1 cellular context compared by ENCODE assay signal in genomic region chrX:120485562-120486520, GRCh38.
A peak's percentile ranks its signal among the peaks of the same experiment; 100 is the strongest.
TF ChIP-seq lines count a peak whose summit lies in the region.

No MANE protein-coding gene starts in this region.

TF ChIP-seq in H1, 55 proteins besides CTCF, POLR2A, EP300 and RAD21:
- no peak for TF ChIP-seq BCL11A (IDR thresholded peaks at IDR 0.05; ENCODE audit: low read depth in 2 of 2, low read length in 2 of 2)
- TF ChIP-seq PHF8 (conservative IDR thresholded peaks at IDR 0.05; ENCODE audit: low read depth, low read length), result peak; percentile 47; the same call in 1 of the 2 replicates
- TF ChIP-seq POLR2AphosphoS5 (IDR thresholded peaks at IDR 0.05; ENCODE audit: low read depth, low read length), result peak; percentile 67; the same call in 1 of the 2 replicates
- no peak for TF ChIP-seq KDM4A (IDR thresholded peaks at IDR 0.05; ENCODE audit: low read depth, low read length, severe bottlenecking)
- TF ChIP-seq E2F6 (IDR thresholded peaks at IDR 0.05), result peak; percentile 86
- no peak; the same call in 1 of the 2 replicates for TF ChIP-seq USF2 (IDR thresholded peaks at IDR 0.05; ENCODE audit: low read length)
- TF ChIP-seq SAP30 (IDR thresholded peaks at IDR 0.05; ENCODE audit: insufficient read depth, insufficient replicate concordance, low read length), result no peak
- no peak for TF ChIP-seq RXRA (IDR thresholded peaks at IDR 0.05; ENCODE audit: insufficient read depth, low read depth, low read length)
- no peak for TF ChIP-seq JUN (IDR thresholded peaks at IDR 0.05; ENCODE audit: low read depth, low read length)
- no peak for TF ChIP-seq BRCA1 (IDR thresholded peaks at IDR 0.05; ENCODE audit: low read depth, low read length)
- peak; percentile 29 for TF ChIP-seq TAF7 (optimal IDR thresholded peaks at IDR 0.05; ENCODE audit: borderline replicate concordance, low read depth, low read length)
- TF ChIP-seq MAX (IDR thresholded peaks at IDR 0.05), result peak; percentile 78
- TF ChIP-seq POU5F1 (IDR thresholded peaks at IDR 0.05; ENCODE audit: low read depth, low read length), result no peak
- no peak for TF ChIP-seq NANOG (IDR thresholded peaks at IDR 0.05; ENCODE audit: insufficient read depth, low read depth, low read length, poor library complexity, severe bottlenecking)
- no peak for TF ChIP-seq SP4 (IDR thresholded peaks at IDR 0.05; ENCODE audit: low read length)
- TF ChIP-seq HDAC6 (IDR thresholded peaks at IDR 0.05; ENCODE audit: low read depth, low read length), result no peak
- TF ChIP-seq HDAC2 (IDR thresholded peaks at IDR 0.05; ENCODE audit: borderline replicate concordance in 1 of 2, low read depth in 2 of 2, low read length in 2 of 2), result no peak
- no peak for TF ChIP-seq SIRT6 (IDR thresholded peaks at IDR 0.05; ENCODE audit: low read length)
- no peak for TF ChIP-seq SIN3A (conservative IDR thresholded peaks at IDR 0.05 in 1 of 2, IDR thresholded peaks at IDR 0.05 in 1 of 2; ENCODE audit: low read depth in 1 of 2, low read length in 2 of 2)
- TF ChIP-seq CEBPB (IDR thresholded peaks at IDR 0.05; ENCODE audit: low read depth, low read length), result no peak
- TF ChIP-seq TAF1 (IDR thresholded peaks at IDR 0.05; ENCODE audit: low read depth, low read length), result peak; percentile 63; the same call in 1 of the 2 replicates
- TF ChIP-seq BACH1 (IDR thresholded peaks at IDR 0.05; ENCODE audit: low read length), result peak; percentile 66; the same call in 1 of the 2 replicates
- no peak for TF ChIP-seq GABPA (IDR thresholded peaks at IDR 0.05; ENCODE audit: borderline replicate concordance, insufficient read depth, low read length)
- TF ChIP-seq RBBP5 (IDR thresholded peaks at IDR 0.05; ENCODE audit: borderline replicate concordance, low read depth, low read length), result peak; percentile 62; the same call in 1 of the 2 replicates
- 0 out of 2 replicates have a peak, but pooled peaks have one; percentile 28 for TF ChIP-seq TEAD4 (IDR thresholded peaks at IDR 0.05; ENCODE audit: low read depth, low read length)
- no peak for TF ChIP-seq SRF (IDR thresholded peaks at IDR 0.05; ENCODE audit: low read depth, low read length)
- TF ChIP-seq ASH2L (IDR thresholded peaks at IDR 0.05; ENCODE audit: low read length), result peak; percentile 45
- TF ChIP-seq SP1 (IDR thresholded peaks at IDR 0.05; ENCODE audit: low read depth, low read length), result no peak
- TF ChIP-seq TBP (IDR thresholded peaks at IDR 0.05; ENCODE audit: low read depth, low read length), result peak; percentile 23; the same call in 1 of the 2 replicates
- peak; percentile 46; the same call in 1 of the 2 replicates for TF ChIP-seq MAFK (IDR thresholded peaks at IDR 0.05; ENCODE audit: low read depth, low read length)
- TF ChIP-seq CBX8 (IDR thresholded peaks at IDR 0.05; ENCODE audit: borderline replicate concordance, low read depth, low read length), result no peak
- no peak for TF ChIP-seq ATF2 (IDR thresholded peaks at IDR 0.05; ENCODE audit: low read length)
